Comparison of ENCODE assay signal across 1 cellular context in genomic region chr3:158644345-158644908, GRCh38.
TF ChIP-seq lines count a peak whose summit lies in the region.

TSS of gene GFM1 (plus strand) at chr3:158644527. CDS start at chr3:158644635, 108 bp downstream.

TF ChIP-seq in HepG2, 621 proteins besides CTCF, POLR2A, EP300 and RAD21 (continued from another document and continues in another):
- TF ChIP-seq ZMAT5 (CRISPR knock-in tag; IDR thresholded peaks at IDR 0.05; ENCODE audit: borderline replicate concordance, low read depth) (no peak), ZBTB37 (CRISPR knock-in tag; IDR thresholded peaks at IDR 0.05) (no peak), MAFK (conservative IDR thresholded peaks at IDR 0.05 in 1 of 2, IDR thresholded peaks at IDR 0.05 in 1 of 2; ENCODE audit: low read length in 2 of 2) (no peak), ZNF441 (CRISPR knock-in tag; IDR thresholded peaks at IDR 0.05; ENCODE audit: borderline replicate concordance) (0 out of 2 replicates have a peak, but pooled peaks have one; percentile 31), ZBTB7B (CRISPR knock-in tag; IDR thresholded peaks at IDR 0.05) (peak; percentile 59; the same call in 1 of the 2 replicates), ZBTB33 (CRISPR knock-in tag; IDR thresholded peaks at IDR 0.05) (peak; percentile 82), RCOR2 (CRISPR knock-in tag; IDR thresholded peaks at IDR 0.05) (0 out of 2 replicates have a peak, but pooled peaks have one; percentile 53), ZNF569 (CRISPR knock-in tag; IDR thresholded peaks at IDR 0.05; ENCODE audit: borderline replicate concordance) (no peak), HNF1B (CRISPR knock-in tag; IDR thresholded peaks at IDR 0.05) (peak; percentile 94), FOXK2 (IDR thresholded peaks at IDR 0.05) (peak; percentile 22; the same call in 1 of the 2 replicates), FOSL1 (CRISPR knock-in tag; IDR thresholded peaks at IDR 0.05; ENCODE audit: borderline replicate concordance) (no peak), ZNF775 (CRISPR knock-in tag; IDR thresholded peaks at IDR 0.05; ENCODE audit: borderline replicate concordance) (no peak), THYN1 (CRISPR knock-in tag; IDR thresholded peaks at IDR 0.05; ENCODE audit: borderline replicate concordance, low read depth) (no peak), ZNF382 (CRISPR knock-in tag; IDR thresholded peaks at IDR 0.05; ENCODE audit: borderline replicate concordance) (no peak), POLR2AphosphoS5 (IDR thresholded peaks at IDR 0.05; ENCODE audit: low read depth, low read length) (peak; percentile 68), KMT2B (CRISPR knock-in tag; IDR thresholded peaks at IDR 0.05) (peak; percentile 99), ZNF333 (CRISPR knock-in tag; IDR thresholded peaks at IDR 0.05; ENCODE audit: borderline replicate concordance) (0 out of 2 replicates have a peak, but pooled peaks have one; percentile 56), ATF7-NPFF (CRISPR knock-in tag; IDR thresholded peaks at IDR 0.05; ENCODE audit: low read depth) (peak; percentile 93), TGIF2 (CRISPR knock-in tag; IDR thresholded peaks at IDR 0.05) (peak; percentile 97), ZNF546 (CRISPR knock-in tag; conservative IDR thresholded peaks at IDR 0.05) (no peak), BCL6 (CRISPR knock-in tag; IDR thresholded peaks at IDR 0.05) (peak; percentile 70; the same call in 1 of the 2 replicates), SIN3B (IDR thresholded peaks at IDR 0.05; ENCODE audit: low read length) (no peak; the same call in 1 of the 2 replicates), ZNF619 (CRISPR knock-in tag; IDR thresholded peaks at IDR 0.05) (peak; percentile 96), ZNF547 (CRISPR knock-in tag; IDR thresholded peaks at IDR 0.05) (peak; percentile 79; the same call in 1 of the 2 replicates), NFATC3 (CRISPR knock-in tag; IDR thresholded peaks at IDR 0.05) (no peak), GTF3A (CRISPR knock-in tag; conservative IDR thresholded peaks at IDR 0.05) (peak; percentile 85; the same call in 1 of the 2 replicates), ZNF143 (CRISPR knock-in tag; IDR thresholded peaks at IDR 0.05) (peak; percentile 64), ZNF839 (CRISPR knock-in tag; IDR thresholded peaks at IDR 0.05; ENCODE audit: borderline replicate concordance) (peak; percentile 92; the same call in 1 of the 2 replicates), ZNF781 (CRISPR knock-in tag; IDR thresholded peaks at IDR 0.05; ENCODE audit: borderline replicate concordance, not compliant biosample characterization) (peak; percentile 86), SRSF1 (optimal IDR thresholded peaks at IDR 0.05; ENCODE audit: low read depth, low read length) (no peak)
- TF ChIP-seq, protein P1, sequence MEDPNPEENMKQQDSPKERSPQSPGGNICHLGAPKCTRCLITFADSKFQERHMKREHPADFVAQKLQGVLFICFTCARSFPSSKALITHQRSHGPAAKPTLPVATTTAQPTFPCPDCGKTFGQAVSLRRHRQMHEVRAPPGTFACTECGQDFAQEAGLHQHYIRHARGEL (CRISPR knock-in tag; IDR thresholded peaks at IDR 0.05): no peak
- TF ChIP-seq, protein P2, sequence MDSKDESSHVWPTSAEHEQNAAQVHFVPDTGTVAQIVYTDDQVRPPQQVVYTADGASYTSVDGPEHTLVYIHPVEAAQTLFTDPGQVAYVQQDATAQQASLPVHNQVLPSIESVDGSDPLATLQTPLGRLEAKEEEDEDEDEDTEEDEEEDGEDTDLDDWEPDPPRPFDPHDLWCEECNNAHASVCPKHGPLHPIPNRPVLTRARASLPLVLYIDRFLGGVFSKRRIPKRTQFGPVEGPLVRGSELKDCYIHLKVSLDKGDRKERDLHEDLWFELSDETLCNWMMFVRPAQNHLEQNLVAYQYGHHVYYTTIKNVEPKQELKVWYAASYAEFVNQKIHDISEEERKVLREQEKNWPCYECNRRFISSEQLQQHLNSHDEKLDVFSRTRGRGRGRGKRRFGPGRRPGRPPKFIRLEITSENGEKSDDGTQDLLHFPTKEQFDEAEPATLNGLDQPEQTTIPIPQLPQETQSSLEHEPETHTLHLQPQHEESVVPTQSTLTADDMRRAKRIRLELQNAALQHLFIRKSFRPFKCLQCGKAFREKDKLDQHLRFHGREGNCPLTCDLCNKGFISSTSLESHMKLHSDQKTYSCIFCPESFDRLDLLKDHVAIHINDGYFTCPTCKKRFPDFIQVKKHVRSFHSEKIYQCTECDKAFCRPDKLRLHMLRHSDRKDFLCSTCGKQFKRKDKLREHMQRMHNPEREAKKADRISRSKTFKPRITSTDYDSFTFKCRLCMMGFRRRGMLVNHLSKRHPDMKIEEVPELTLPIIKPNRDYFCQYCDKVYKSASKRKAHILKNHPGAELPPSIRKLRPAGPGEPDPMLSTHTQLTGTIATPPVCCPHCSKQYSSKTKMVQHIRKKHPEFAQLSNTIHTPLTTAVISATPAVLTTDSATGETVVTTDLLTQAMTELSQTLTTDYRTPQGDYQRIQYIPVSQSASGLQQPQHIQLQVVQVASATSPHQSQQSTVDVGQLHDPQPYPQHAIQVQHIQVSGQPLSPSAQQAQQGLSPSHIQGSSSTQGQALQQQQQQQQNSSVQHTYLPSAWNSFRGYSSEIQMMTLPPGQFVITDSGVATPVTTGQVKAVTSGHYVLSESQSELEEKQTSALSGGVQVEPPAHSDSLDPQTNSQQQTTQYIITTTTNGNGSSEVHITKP (CRISPR knock-in tag; IDR thresholded peaks at IDR 0.05; ENCODE audit: low read depth): 0 out of 2 replicates have a peak, but pooled peaks have one; percentile 42
- TF ChIP-seq, protein P3, sequence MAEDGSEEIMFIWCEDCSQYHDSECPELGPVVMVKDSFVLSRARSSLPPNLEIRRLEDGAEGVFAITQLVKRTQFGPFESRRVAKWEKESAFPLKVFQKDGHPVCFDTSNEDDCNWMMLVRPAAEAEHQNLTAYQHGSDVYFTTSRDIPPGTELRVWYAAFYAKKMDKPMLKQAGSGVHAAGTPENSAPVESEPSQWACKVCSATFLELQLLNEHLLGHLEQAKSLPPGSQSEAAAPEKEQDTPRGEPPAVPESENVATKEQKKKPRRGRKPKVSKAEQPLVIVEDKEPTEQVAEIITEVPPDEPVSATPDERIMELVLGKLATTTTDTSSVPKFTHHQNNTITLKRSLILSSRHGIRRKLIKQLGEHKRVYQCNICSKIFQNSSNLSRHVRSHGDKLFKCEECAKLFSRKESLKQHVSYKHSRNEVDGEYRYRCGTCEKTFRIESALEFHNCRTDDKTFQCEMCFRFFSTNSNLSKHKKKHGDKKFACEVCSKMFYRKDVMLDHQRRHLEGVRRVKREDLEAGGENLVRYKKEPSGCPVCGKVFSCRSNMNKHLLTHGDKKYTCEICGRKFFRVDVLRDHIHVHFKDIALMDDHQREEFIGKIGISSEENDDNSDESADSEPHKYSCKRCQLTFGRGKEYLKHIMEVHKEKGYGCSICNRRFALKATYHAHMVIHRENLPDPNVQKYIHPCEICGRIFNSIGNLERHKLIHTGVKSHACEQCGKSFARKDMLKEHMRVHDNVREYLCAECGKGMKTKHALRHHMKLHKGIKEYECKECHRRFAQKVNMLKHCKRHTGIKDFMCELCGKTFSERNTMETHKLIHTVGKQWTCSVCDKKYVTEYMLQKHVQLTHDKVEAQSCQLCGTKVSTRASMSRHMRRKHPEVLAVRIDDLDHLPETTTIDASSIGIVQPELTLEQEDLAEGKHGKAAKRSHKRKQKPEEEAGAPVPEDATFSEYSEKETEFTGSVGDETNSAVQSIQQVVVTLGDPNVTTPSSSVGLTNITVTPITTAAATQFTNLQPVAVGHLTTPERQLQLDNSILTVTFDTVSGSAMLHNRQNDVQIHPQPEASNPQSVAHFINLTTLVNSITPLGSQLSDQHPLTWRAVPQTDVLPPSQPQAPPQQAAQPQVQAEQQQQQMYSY (CRISPR knock-in tag; IDR thresholded peaks at IDR 0.05): no peak; the same call in 1 of the 2 replicates
- TF ChIP-seq, protein P4, sequence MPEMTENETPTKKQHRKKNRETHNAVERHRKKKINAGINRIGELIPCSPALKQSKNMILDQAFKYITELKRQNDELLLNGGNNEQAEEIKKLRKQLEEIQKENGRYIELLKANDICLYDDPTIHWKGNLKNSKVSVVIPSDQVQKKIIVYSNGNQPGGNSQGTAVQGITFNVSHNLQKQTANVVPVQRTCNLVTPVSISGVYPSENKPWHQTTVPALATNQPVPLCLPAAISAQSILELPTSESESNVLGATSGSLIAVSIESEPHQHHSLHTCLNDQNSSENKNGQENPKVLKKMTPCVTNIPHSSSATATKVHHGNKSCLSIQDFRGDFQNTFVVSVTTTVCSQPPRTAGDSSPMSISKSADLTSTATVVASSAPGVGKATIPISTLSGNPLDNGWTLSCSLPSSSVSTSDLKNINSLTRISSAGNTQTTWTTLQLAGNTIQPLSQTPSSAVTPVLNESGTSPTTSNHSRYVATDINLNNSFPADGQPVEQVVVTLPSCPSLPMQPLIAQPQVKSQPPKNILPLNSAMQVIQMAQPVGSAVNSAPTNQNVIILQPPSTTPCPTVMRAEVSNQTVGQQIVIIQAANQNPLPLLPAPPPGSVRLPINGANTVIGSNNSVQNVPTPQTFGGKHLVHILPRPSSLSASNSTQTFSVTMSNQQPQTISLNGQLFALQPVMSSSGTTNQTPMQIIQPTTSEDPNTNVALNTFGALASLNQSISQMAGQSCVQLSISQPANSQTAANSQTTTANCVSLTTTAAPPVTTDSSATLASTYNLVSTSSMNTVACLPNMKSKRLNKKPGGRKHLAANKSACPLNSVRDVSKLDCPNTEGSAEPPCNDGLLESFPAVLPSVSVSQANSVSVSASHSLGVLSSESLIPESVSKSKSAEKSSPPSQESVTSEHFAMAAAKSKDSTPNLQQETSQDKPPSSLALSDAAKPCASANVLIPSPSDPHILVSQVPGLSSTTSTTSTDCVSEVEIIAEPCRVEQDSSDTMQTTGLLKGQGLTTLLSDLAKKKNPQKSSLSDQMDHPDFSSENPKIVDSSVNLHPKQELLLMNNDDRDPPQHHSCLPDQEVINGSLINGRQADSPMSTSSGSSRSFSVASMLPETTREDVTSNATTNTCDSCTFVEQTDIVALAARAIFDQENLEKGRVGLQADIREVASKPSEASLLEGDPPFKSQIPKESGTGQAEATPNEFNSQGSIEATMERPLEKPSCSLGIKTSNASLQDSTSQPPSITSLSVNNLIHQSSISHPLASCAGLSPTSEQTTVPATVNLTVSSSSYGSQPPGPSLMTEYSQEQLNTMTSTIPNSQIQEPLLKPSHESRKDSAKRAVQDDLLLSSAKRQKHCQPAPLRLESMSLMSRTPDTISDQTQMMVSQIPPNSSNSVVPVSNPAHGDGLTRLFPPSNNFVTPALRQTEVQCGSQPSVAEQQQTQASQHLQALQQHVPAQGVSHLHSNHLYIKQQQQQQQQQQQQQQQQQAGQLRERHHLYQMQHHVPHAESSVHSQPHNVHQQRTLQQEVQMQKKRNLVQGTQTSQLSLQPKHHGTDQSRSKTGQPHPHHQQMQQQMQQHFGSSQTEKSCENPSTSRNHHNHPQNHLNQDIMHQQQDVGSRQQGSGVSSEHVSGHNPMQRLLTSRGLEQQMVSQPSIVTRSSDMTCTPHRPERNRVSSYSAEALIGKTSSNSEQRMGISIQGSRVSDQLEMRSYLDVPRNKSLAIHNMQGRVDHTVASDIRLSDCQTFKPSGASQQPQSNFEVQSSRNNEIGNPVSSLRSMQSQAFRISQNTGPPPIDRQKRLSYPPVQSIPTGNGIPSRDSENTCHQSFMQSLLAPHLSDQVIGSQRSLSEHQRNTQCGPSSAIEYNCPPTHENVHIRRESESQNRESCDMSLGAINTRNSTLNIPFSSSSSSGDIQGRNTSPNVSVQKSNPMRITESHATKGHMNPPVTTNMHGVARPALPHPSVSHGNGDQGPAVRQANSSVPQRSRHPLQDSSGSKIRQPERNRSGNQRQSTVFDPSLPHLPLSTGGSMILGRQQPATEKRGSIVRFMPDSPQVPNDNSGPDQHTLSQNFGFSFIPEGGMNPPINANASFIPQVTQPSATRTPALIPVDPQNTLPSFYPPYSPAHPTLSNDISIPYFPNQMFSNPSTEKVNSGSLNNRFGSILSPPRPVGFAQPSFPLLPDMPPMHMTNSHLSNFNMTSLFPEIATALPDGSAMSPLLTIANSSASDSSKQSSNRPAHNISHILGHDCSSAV (CRISPR knock-in tag; IDR thresholded peaks at IDR 0.05; ENCODE audit: borderline replicate concordance): no peak
